ENCODE assay signal across 24 cellular contexts in the genomic region with DNA sequence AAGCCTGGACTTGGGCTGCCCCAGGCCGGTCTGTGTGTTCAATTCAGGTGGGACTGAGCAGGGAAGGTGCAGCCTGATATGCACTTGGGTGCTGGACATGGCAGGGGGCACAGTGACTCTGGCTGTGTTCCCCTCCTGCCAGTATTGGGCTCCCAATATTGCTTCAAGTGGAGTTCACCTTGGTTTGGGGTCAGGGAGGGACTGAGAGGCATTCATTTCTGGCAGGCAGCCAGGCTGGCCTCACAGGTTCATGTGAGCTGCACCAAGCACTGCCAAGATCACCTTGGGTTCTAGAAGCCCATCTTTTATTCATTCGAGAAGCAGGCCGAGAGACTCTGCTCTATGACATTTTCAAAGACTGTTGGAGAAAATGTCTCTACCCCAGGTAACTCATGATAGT.
A peak's percentile ranks its signal among the peaks of the same experiment; 100 is the strongest.
DNase-seq lines count a peak whose midpoint lies in the region; ATAC-seq and TF ChIP-seq lines count a peak whose summit lies in the region.
"Had no signal": no experiment of that assay in that cellular context is flagged by ENCODE, and none has a peak within 500 bp of the region (broad histone marks: within the 10 kb centered on the region; RNA-seq: fewer than 3 reads in every experiment).

No MANE protein-coding gene starts in this region.

- peaks cover 95% of the 10 kb centered on the region for H4K20me1 ChIP-seq in DND-41 (ENCODE audit: insufficient read depth, low read length)

- H3K4me2 ChIP-seq in DND-41 (ENCODE audit: insufficient read depth, low read length): no peak overlapping the region
- H3K4me2 ChIP-seq: A549 had no signal

- intact Hi-C loops in posterior vena cava (cut with DNase I): no loop called here

- peak overlapping the region; percentile 39; the same call in 1 of the 2 replicates for H3K27ac ChIP-seq in DND-41 (ENCODE audit: low read length)
- H3K27ac ChIP-seq: A549, HL-60, SJSA1 had no signal

- H3K4me3 ChIP-seq in DND-41 (ENCODE audit: low read depth in 1 of 2, low read length in 2 of 2) (no peak overlapping the region), adipocyte (ENCODE audit: low read length) (no peak overlapping the region)
- H3K4me3 ChIP-seq: A549, SJSA1 had no signal

- peaks cover under 1% of the 10 kb centered on the region; the same call in 1 of the 2 replicates for H3K4me1 ChIP-seq in DND-41 (ENCODE audit: insufficient read depth, low read length)
- peaks cover 65% of the 10 kb centered on the region for H3K4me1 ChIP-seq in adipocyte (ENCODE audit: control insufficient read depth, insufficient read depth, low read length)
- H3K4me1 ChIP-seq: BE2C, SJSA1 had no signal

- peaks cover 97% of the 10 kb centered on the region for H3K79me2 ChIP-seq in DND-41 (ENCODE audit: insufficient read depth, low read length)

- no peak for TF ChIP-seq CTCF in DND-41 (IDR thresholded peaks at IDR 0.05; ENCODE audit: borderline replicate concordance, extremely low read depth, low read length, poor library complexity, severe bottlenecking)
- no peak for TF ChIP-seq CTCF in GM13977 (IDR thresholded peaks at IDR 0.05; ENCODE audit: extremely low read depth, insufficient read depth, missing control alignments)

- H3K9me3 ChIP-seq in DND-41 (ENCODE audit: insufficient read depth, low read length, severe bottlenecking): no peaks in the 10 kb centered on the region
- H3K9me3 ChIP-seq in adipocyte (ENCODE audit: control insufficient read depth, low read length): no peaks in the 10 kb centered on the region
- H3K9me3 ChIP-seq: A549, BE2C, SJSA1 had no signal

- H3K9ac ChIP-seq in DND-41 (ENCODE audit: low read depth, low read length): no peak overlapping the region
- H3K9ac ChIP-seq in adipocyte (ENCODE audit: low read length): peak overlapping the region; percentile 77

- ATAC-seq in DND-41 (ENCODE audit: insufficient read depth, low read depth): no peak
- ATAC-seq: A549, HepG2 had no signal

- H3K36me3 ChIP-seq in DND-41 (ENCODE audit: insufficient read depth, low read length) (peaks cover 66% of the 10 kb centered on the region), adipocyte (ENCODE audit: control insufficient read depth, insufficient read depth, low read length, severe bottlenecking) (no peaks in the 10 kb centered on the region)
- H3K36me3 ChIP-seq: BE2C, SJSA1 had no signal

- no peaks in the 10 kb centered on the region for H3K27me3 ChIP-seq in DND-41 (ENCODE audit: insufficient read depth, low read length, poor library complexity)
- H3K27me3 ChIP-seq in adipocyte (replicated peaks; ENCODE audit: control insufficient read depth, insufficient read depth, low read length): no peaks in the 10 kb centered on the region
- H3K27me3 ChIP-seq: BE2C, SJSA1 had no signal

- in situ Hi-C loops in GM13977 (cut with MboI; ENCODE audit: low pct_unique_long_range_greater_than_20kb, low sequenced_read_pairs, unreplicated experiment): no loop called here

- DNase-seq in activated effector memory CD4-positive, alpha-beta T cell treated with anti-CD3 and anti-CD28 coated beads, Interleukin-2, amount 50 U/mL, for 16 hours: peak; percentile 39
- DNase-seq in activated effector memory CD4-positive, alpha-beta T cell treated with Interleukin-2 at 50 U/mL for 16 hours: no peak
- no peak for DNase-seq in DND-41
- no peak for DNase-seq in adipocyte (ENCODE audit: low read depth)
- peak; percentile 55 for DNase-seq in posterior vena cava (ENCODE audit: low spot score)
- no peak for DNase-seq in iPS-NIHi11 (ENCODE audit: low spot score)
- DNase-seq in hypothalamus (lab: John Stamatoyannopoulos, UW): no peak
- DNase-seq in GM13977 (ENCODE audit: low spot score): no peak
- DNase-seq: BE2C, COR-L47, DMS79, HCEC 1CT, KBM-7, NCI-H1092 treated with DMSO at 0.1 percent for 48 hours, NCI-H146, NCI-H2029 treated with DMSO at 0.1 percent for 48 hours, NCI-H226, NCI-H510A treated with DMSO at 0.1 percent for 48 hours, NCI-H748 treated with DMSO at 0.1 percent for 48 hours, OCI-M1 had no signal

- no peak overlapping the region for H2AFZ ChIP-seq in DND-41 (ENCODE audit: low read depth, low read length)

Comparison
In these comparisons a context has a peak if more than half of its experiments do, and no peak if none do; other contexts are left out.
1. DNase-seq: peak in activated effector memory CD4-positive, alpha-beta T cell treated with anti-CD3 and anti-CD28 coated beads, Interleukin-2, amount 50 U/mL, for 16 hours (single experiment) and posterior vena cava (single experiment); none in activated effector memory CD4-positive, alpha-beta T cell treated with Interleukin-2 at 50 U/mL for 16 hours (single experiment), DND-41 (single experiment), adipocyte (single experiment), iPS-NIHi11 (single experiment), hypothalamus (0 of 51) and GM13977 (single experiment).